ENCODE assay signal across 12 cellular contexts in genomic region chr16:85498607-85499006, GRCh38.
A peak's percentile ranks its signal among the peaks of the same experiment; 100 is the strongest.
DNase-seq lines count a peak whose midpoint lies in the region; ATAC-seq and TF ChIP-seq lines count a peak whose summit lies in the region.
"Had no signal": no experiment of that assay in that cellular context is flagged by ENCODE, and none has a peak within 500 bp of the region (broad histone marks: within the 10 kb centered on the region; RNA-seq: fewer than 3 reads in every experiment).

No MANE protein-coding gene starts in this region.

- DNase-seq in OCI-LY7 (ENCODE audit: low spot score) = peak; percentile 49
- peak; percentile 51 for DNase-seq in naive B cell
- DNase-seq in NCI-H1436 treated with DMSO at 0.1 percent for 48 hours (lab: John Stamatoyannopoulos, UW) = no peak
- no peak for DNase-seq in type B pancreatic cell (ENCODE audit: extremely low spot score, unreplicated experiment)
- DNase-seq in DMS153 (lab: John Stamatoyannopoulos, UW) = no peak
- DNase-seq in amygdala (lab: John Stamatoyannopoulos, UW) = no peak
- DNase-seq: activated CD4-positive, alpha-beta T cell treated with anti-CD3 and anti-CD28 coated beads, Interleukin-2, amount 50 U/mL, for 4 hours had no signal

- H3K4me3 Mint-ChIP-seq in naive B cell (peak overlapping the region in 1 of 8 donors; percentile 1), type B pancreatic cell (no peak overlapping the region)
- H3K4me3 Mint-ChIP-seq: neural crest cell had no signal

- H3K4me2 ChIP-seq in OCI-LY7 (ENCODE audit: low read length) = no peak overlapping the region

- peak; percentile 63 for ATAC-seq in GM18520 (IDR thresholded peaks at IDR 0.05; ENCODE audit: unreplicated experiment)
- peak; percentile 67 for ATAC-seq in HG02759 (IDR thresholded peaks at IDR 0.05; ENCODE audit: unreplicated experiment)
- ATAC-seq in naive B cell (ENCODE audit: low read depth in 2 of 2) = peak; percentile 88 to 95
- ATAC-seq: activated naive CD4-positive, alpha-beta T cell treated with anti-CD3 and anti-CD28 coated beads, Interleukin-2, amount 50 U/mL, for 72 hours had no signal

- BruUV-seq in OCI-LY7 (replicated peaks; lab: Mats Ljungman, UMichigan) = no TSS peak

- TF ChIP-seq CTCF in OCI-LY7 (conservative IDR thresholded peaks at IDR 0.05; ENCODE audit: low read length) (no peak), type B pancreatic cell (conservative IDR thresholded peaks at IDR 0.05) (no peak)

- CTCF ChIA-PET in OCI-LY7 (lab: Charles Lee; ENCODE audit: unreplicated experiment) = interaction anchor here (0.6 kb wide), 1 partner anchor 14 kb away, joined by 3 read pairs; no protein-coding TSS in a partner anchor

- no peaks in the 10 kb centered on the region for H3K9me3 ChIP-seq in OCI-LY7 (ENCODE audit: low read length)

- H3K4me1 ChIP-seq in OCI-LY7 (ENCODE audit: insufficient read depth, low read length, poor library complexity, severe bottlenecking) = peaks cover 6% of the 10 kb centered on the region

- no peak overlapping the region for H3K27ac ChIP-seq in OCI-LY7 (ENCODE audit: low read depth, low read length, poor library complexity, severe bottlenecking)

- H3K36me3 Mint-ChIP-seq in naive B cell = no peaks in the 10 kb centered on the region
- H3K36me3 Mint-ChIP-seq in type B pancreatic cell = no peaks in the 10 kb centered on the region
- H3K36me3 Mint-ChIP-seq: activated naive CD4-positive, alpha-beta T cell treated with anti-CD3 and anti-CD28 coated beads, Interleukin-2, amount 50 U/mL, for 72 hours; IgD-negative memory B cell had no signal

- no peak overlapping the region for H3K4me3 ChIP-seq in OCI-LY7 (ENCODE audit: low read depth, low read length, poor library complexity, severe bottlenecking)

- H3K27ac Mint-ChIP-seq in naive B cell = peak overlapping the region in 5 of 6 donors; percentile 3 to 95 (median 78)
- H3K27ac Mint-ChIP-seq in type B pancreatic cell = no peak overlapping the region
- H3K27ac Mint-ChIP-seq: activated naive CD4-positive, alpha-beta T cell treated with anti-CD3 and anti-CD28 coated beads, Interleukin-2, amount 50 U/mL, for 72 hours had no signal

- H3K27me3 Mint-ChIP-seq in naive B cell (peaks cover 0 to 4% (median 0%) of the 10 kb centered on the region in 3 donors), type B pancreatic cell (peaks cover 15% of the 10 kb centered on the region)

- H3K36me3 ChIP-seq in OCI-LY7 (ENCODE audit: insufficient read depth, low read length) = no peaks in the 10 kb centered on the region

- H2AFZ ChIP-seq in OCI-LY7 (ENCODE audit: low read length) = no peak overlapping the region

- intact Hi-C loops in OCI-LY7 (cut with micrococcal nuclease; ENCODE audit: unreplicated experiment) = no loop called here

- H3K9me3 Mint-ChIP-seq in naive B cell (no peaks in the 10 kb centered on the region), type B pancreatic cell (no peaks in the 10 kb centered on the region)
- H3K9me3 Mint-ChIP-seq: activated naive CD4-positive, alpha-beta T cell treated with anti-CD3 and anti-CD28 coated beads, Interleukin-2, amount 50 U/mL, for 72 hours; neural crest cell had no signal

- no peaks in the 10 kb centered on the region for H3K9me2 ChIP-seq in OCI-LY7 (ENCODE audit: insufficient read depth, low read length)

- H3K4me1 Mint-ChIP-seq in naive B cell = peaks cover 11 to 12% (median 11%) of the 10 kb centered on the region in 3 donors
- peaks cover 31% of the 10 kb centered on the region for H3K4me1 Mint-ChIP-seq in type B pancreatic cell (ENCODE audit: unreplicated experiment)

- POLR2A ChIA-PET in OCI-LY7 (lab: Charles Lee) = interaction anchor here (0.7 to 1.1 kb wide), 2 partner anchors 27 to 51 kb away, joined by 3 to 4 read pairs; no protein-coding TSS in a partner anchor

- no peaks in the 10 kb centered on the region for H3K79me2 ChIP-seq in OCI-LY7 (ENCODE audit: insufficient read depth, low read depth, low read length)

- no peaks in the 10 kb centered on the region for H4K20me1 ChIP-seq in OCI-LY7 (ENCODE audit: insufficient read depth, low read length)

Comparison
In these comparisons a context has a peak if more than half of its experiments do, and no peak if none do; other contexts are left out.
1. DNase-seq: peak in OCI-LY7 (single experiment) and naive B cell (single experiment); none in NCI-H1436 treated with DMSO at 0.1 percent for 48 hours (single experiment), type B pancreatic cell (single experiment), DMS153 (single experiment) and amygdala (0 of 56).
2. Peak in every context shown above with its lines, with median percentiles within 50 percentile points of each other: ATAC-seq.